In the genomic region with DNA sequence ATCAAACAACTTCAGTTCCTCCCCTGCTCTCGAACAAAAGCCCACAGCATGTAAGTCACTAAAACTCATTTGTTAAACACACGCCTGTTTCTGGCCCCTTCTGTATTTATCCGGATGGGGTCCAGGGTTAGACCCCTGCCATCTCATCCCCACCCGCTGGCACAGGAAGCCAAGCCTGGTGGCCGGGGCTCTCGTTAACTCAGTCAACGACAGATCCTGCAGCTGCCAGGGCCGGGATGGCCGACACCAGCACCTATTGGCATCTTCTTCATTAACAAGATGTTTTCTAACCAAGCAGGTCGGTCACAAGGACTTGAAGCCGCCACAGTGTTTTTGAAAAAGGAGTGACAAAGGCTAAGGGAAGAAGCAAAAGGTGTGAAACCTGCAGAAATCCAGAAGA, we compare ENCODE assay signal across 19 cellular contexts.
DNase-seq lines count a peak whose midpoint lies in the region; ATAC-seq, FAIRE-seq and TF ChIP-seq lines count a peak whose summit lies in the region.
"Had no signal": no experiment of that assay in that cellular context is flagged by ENCODE, and none has a peak within 500 bp of the region (broad histone marks: within the 10 kb centered on the region; RNA-seq: fewer than 3 reads in every experiment).

No MANE protein-coding gene starts in this region.

- no peak overlapping the region for H3K27ac Mint-ChIP-seq in activated T-cell treated with anti-CD3 and anti-CD28 coated beads, Interleukin-2, amount 50 U/mL, for 24 hours
- H3K27ac Mint-ChIP-seq: stimulated activated memory B cell treated with anti-CD40 and anti-IgM and Interleukin-4, amounts not matched to agents 10 μg/mL and 1 μg/mL and 100 μg/mL, for 72 hours had no signal

- no peaks in the 10 kb centered on the region for H3K36me3 Mint-ChIP-seq in activated T-cell treated with anti-CD3 and anti-CD28 coated beads, Interleukin-2, amount 50 U/mL, for 24 hours (ENCODE audit: low read depth)
- H3K36me3 Mint-ChIP-seq: stimulated activated memory B cell treated with anti-CD40 and anti-IgM and Interleukin-4, amounts not matched to agents 10 μg/mL and 1 μg/mL and 100 μg/mL, for 72 hours had no signal

- H3K36me3 ChIP-seq in iPS-18a (ENCODE audit: control insufficient read depth, low read depth, low read length) (no peaks in the 10 kb centered on the region), stomach smooth muscle (ENCODE audit: control insufficient read depth in 2 of 2, insufficient read depth in 2 of 2, low read length in 2 of 2) (no peaks in the 10 kb centered on the region)
- H3K36me3 ChIP-seq: colonic mucosa had no signal

- H3K27me3 ChIP-seq in iPS-18a (ENCODE audit: control insufficient read depth, insufficient read depth, low read length) = peaks cover 66% of the 10 kb centered on the region
- no peaks in the 10 kb centered on the region for H3K27me3 ChIP-seq in stomach smooth muscle (ENCODE audit: control insufficient read depth in 1 of 2, insufficient read depth in 2 of 2, low read length in 2 of 2)
- H3K27me3 ChIP-seq: ascending aorta, colonic mucosa, heart left ventricle, pancreas, upper lobe of left lung had no signal

- peaks cover 22% of the 10 kb centered on the region for H3K4me1 Mint-ChIP-seq in activated T-cell treated with anti-CD3 and anti-CD28 coated beads, Interleukin-2, amount 50 U/mL, for 24 hours (ENCODE audit: low read depth)

- H3K4me3 Mint-ChIP-seq in activated T-cell treated with anti-CD3 and anti-CD28 coated beads, Interleukin-2, amount 50 U/mL, for 24 hours = peak overlapping the region; percentile 80
- H3K4me3 Mint-ChIP-seq: stimulated activated memory B cell treated with anti-CD40 and anti-IgM and Interleukin-4, amounts not matched to agents 10 μg/mL and 1 μg/mL and 100 μg/mL, for 72 hours had no signal

- no peak for ATAC-seq in GM18519 (IDR thresholded peaks at IDR 0.05; ENCODE audit: low FRiP score, unreplicated experiment)
- ATAC-seq: heart left ventricle; mucosa of descending colon; pancreas; stimulated activated memory B cell treated with anti-CD40 and anti-IgM and Interleukin-4, amounts not matched to agents 10 μg/mL and 1 μg/mL and 100 μg/mL, for 72 hours had no signal

- no peak for FAIRE-seq in D721Med (lab: Jason Lieb, UNC)
- FAIRE-seq: H54, HTR-8/SVneo, pancreas had no signal

- no peaks in the 10 kb centered on the region for H3K9me3 Mint-ChIP-seq in activated T-cell treated with anti-CD3 and anti-CD28 coated beads, Interleukin-2, amount 50 U/mL, for 24 hours
- H3K9me3 Mint-ChIP-seq: stimulated activated memory B cell treated with anti-CD40 and anti-IgM and Interleukin-4, amounts not matched to agents 10 μg/mL and 1 μg/mL and 100 μg/mL, for 72 hours had no signal

- DNase-seq in activated T-cell treated with anti-CD3 and anti-CD28 coated beads, Interleukin-2, amount 50 U/mL, for 24 hours = peak; percentile 31
- DNase-seq in activated T-cell treated with anti-CD3 and anti-CD28 coated beads for 4 hours = no peak
- no peak for DNase-seq in Kasumi-1 (lab: John Stamatoyannopoulos, UW)
- no peak for DNase-seq in D721Med (ENCODE audit: insufficient read length, low spot score)
- DNase-seq: colonic mucosa, EL, mucosa of descending colon, NCI-H2029, pancreas, upper lobe of left lung had no signal

- H3K4me1 ChIP-seq in iPS-18a (ENCODE audit: control insufficient read depth, low read depth, low read length) (peaks cover 36% of the 10 kb centered on the region), stomach smooth muscle (ENCODE audit: control insufficient read depth, insufficient read depth, low read length) (peaks cover 73% of the 10 kb centered on the region)
- H3K4me1 ChIP-seq: colonic mucosa, pancreas had no signal

- H3K4me3 ChIP-seq in iPS-18a (ENCODE audit: low read length) = peak overlapping the region; percentile 15
- no peak overlapping the region for H3K4me3 ChIP-seq in stomach smooth muscle (ENCODE audit: low read length in 2 of 2)
- H3K4me3 ChIP-seq: ascending aorta, colonic mucosa, heart left ventricle, mucosa of descending colon, pancreas, upper lobe of left lung had no signal

- no peaks in the 10 kb centered on the region for H3K9me3 ChIP-seq in iPS-18a (ENCODE audit: control insufficient read depth, low read depth, low read length)
- H3K9me3 ChIP-seq in stomach smooth muscle (ENCODE audit: control insufficient read depth in 2 of 2, low read length in 2 of 2) = no peaks in the 10 kb centered on the region
- H3K9me3 ChIP-seq: ascending aorta, colonic mucosa, heart left ventricle, mucosa of descending colon, pancreas, upper lobe of left lung had no signal

- peaks cover 3% of the 10 kb centered on the region for H3K27me3 Mint-ChIP-seq in activated T-cell treated with anti-CD3 and anti-CD28 coated beads, Interleukin-2, amount 50 U/mL, for 24 hours

- H3K9ac ChIP-seq in iPS-18a (ENCODE audit: low read length) (no peak overlapping the region), stomach smooth muscle (ENCODE audit: low read length in 2 of 2) (peak overlapping the region; percentile 42 to 59)

- peak overlapping the region; percentile 93 for H3K27ac ChIP-seq in VCaP
- no peak overlapping the region for H3K27ac ChIP-seq in iPS-18a (ENCODE audit: low read length)
- H3K27ac ChIP-seq in stomach smooth muscle (ENCODE audit: low read length) = peak overlapping the region; percentile 95
- H3K27ac ChIP-seq: ascending aorta, colonic mucosa, pancreas, upper lobe of left lung had no signal

- TF ChIP-seq CTCF in VCaP (conservative IDR thresholded peaks at IDR 0.05) (no peak), D721Med (IDR thresholded peaks at IDR 0.05; ENCODE audit: insufficient read depth, missing control alignments) (no peak)
